14 cellular contexts compared by ENCODE assay signal in the genomic region with DNA sequence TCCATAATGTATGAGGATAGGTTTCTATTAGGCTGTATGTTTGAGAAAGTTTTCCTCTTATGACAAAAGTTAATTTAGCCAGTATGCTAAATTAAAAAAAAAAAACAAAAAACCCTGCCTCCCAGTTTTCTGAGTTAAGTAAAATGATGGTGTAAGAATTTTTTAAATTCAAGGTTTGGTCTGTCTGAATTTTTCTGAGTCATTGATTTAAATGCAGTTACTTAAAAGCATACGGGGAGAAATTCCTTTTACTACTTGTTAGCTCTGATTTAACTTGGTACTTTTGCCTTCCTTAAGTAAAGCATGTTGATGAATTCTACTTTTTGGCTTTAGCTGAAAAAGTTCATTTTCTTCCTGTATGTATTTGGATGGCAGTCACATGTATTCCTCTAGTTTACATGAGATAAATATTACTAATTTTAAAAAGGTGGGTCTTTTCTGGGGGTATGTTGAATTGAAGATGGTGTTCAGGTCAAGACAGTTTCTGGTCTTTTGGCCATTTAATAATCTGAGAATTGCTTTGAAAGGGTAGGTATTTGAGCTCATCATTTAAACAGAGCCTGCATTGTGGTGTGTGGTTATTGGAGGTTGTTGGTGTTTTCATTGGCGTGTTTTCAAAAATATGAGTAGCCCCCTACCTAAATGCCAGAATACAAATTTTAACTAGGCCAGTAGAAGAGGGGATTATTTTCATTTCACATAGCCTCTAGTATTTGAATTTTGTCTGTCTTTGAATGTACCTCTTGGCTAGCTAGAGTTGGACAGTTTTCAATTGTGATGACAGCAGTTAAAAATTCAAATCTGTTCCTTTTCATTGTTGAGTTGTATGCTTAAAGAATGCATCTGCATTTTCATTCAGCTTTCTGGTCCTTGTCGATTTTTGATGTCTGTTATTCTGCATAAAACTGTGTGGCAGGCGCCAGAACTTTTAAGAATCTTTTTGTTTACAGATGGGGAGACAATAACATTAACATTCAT.
A peak's percentile ranks its signal among the peaks of the same experiment; 100 is the strongest.
DNase-seq lines count a peak whose midpoint lies in the region; ATAC-seq, FAIRE-seq and TF ChIP-seq lines count a peak whose summit lies in the region.
"Had no signal": no experiment of that assay in that cellular context is flagged by ENCODE, and none has a peak within 500 bp of the region (broad histone marks: within the 10 kb centered on the region; RNA-seq: fewer than 3 reads in every experiment).

No MANE protein-coding gene starts in this region.

- peak; percentile 8 for FAIRE-seq in RCC 7860 (lab: Jason Lieb, UNC)

- H3K9me3 ChIP-seq in neutrophil = no peaks in the 10 kb centered on the region
- H3K9me3 ChIP-seq: lower lobe of right lung had no signal

- no peak for ATAC-seq in activated naive CD8-positive, alpha-beta T cell treated with anti-CD3 and anti-CD28 coated beads, Interleukin-2, amount 50 U/mL, for 24 hours
- ATAC-seq in HG03139 (IDR thresholded peaks at IDR 0.05; ENCODE audit: unreplicated experiment) = no peak
- ATAC-seq: activated CD8-positive, alpha-beta T cell treated with anti-CD3 and anti-CD28 coated beads, Interleukin-2, amount 10 ng/mL, durations not matched to agents 7 days and 5 days; lower lobe of right lung had no signal

- H3K27ac ChIP-seq in neutrophil = peak overlapping the region; percentile 23
- H3K27ac ChIP-seq: cardiac muscle cell, lower lobe of right lung had no signal

- H3K36me3 ChIP-seq in neutrophil (no peaks in the 10 kb centered on the region), H7 (replicated peaks; ENCODE audit: control insufficient read depth, insufficient read depth, low read length) (no peaks in the 10 kb centered on the region)
- H3K36me3 ChIP-seq: cardiac muscle cell, lower lobe of right lung had no signal

- no peaks in the 10 kb centered on the region for H3K27me3 ChIP-seq in neutrophil
- H3K27me3 ChIP-seq in H7 (ENCODE audit: control insufficient read depth, insufficient read depth, low read length) = no peaks in the 10 kb centered on the region
- H3K27me3 ChIP-seq: cardiac muscle cell had no signal

- no peak for TF ChIP-seq CTCF in neutrophil (IDR thresholded peaks at IDR 0.05)

- peaks cover 1% of the 10 kb centered on the region for H3K36me3 Mint-ChIP-seq in activated naive CD8-positive, alpha-beta T cell treated with anti-CD3 and anti-CD28 coated beads, Interleukin-2, amount 50 U/mL, for 24 hours (ENCODE audit: low read depth)

- peaks cover 55% of the 10 kb centered on the region for H3K4me1 Mint-ChIP-seq in activated naive CD8-positive, alpha-beta T cell treated with anti-CD3 and anti-CD28 coated beads, Interleukin-2, amount 50 U/mL, for 24 hours

- H3K4me1 ChIP-seq in neutrophil (ENCODE audit: control insufficient read depth in 1 of 2, insufficient read depth in 1 of 2, low read depth in 1 of 2, low read length in 1 of 2) = peaks cover 7 to 14% of the 10 kb centered on the region in 2 experiments

- peak; percentile 54 for DNase-seq in EH (ENCODE audit: low read depth)
- no peak for DNase-seq in RCC 7860 (ENCODE audit: low spot score)
- DNase-seq in dermis blood vessel endothelial cell = peak; percentile 10
- no peak for DNase-seq in activated naive CD8-positive, alpha-beta T cell treated with anti-CD3 and anti-CD28 coated beads, Interleukin-2, amount 50 U/mL, for 24 hours
- DNase-seq in activated CD4-positive, CD25-positive, alpha-beta regulatory T cell (lab: John Stamatoyannopoulos, UW) = no peak
- DNase-seq in H7 = no peak
- DNase-seq: activated CD8-positive, alpha-beta T cell treated with anti-CD3 and anti-CD28 coated beads, Interleukin-2, amount 10 ng/mL, durations not matched to agents 7 days and 5 days; activated gamma-delta T cell; lower lobe of right lung; nucleus accumbens; SIG-M5 had no signal

- H3K27ac Mint-ChIP-seq in activated naive CD8-positive, alpha-beta T cell treated with anti-CD3 and anti-CD28 coated beads, Interleukin-2, amount 50 U/mL, for 24 hours = no peak overlapping the region
- H3K27ac Mint-ChIP-seq: activated CD8-positive, alpha-beta T cell treated with anti-CD3 and anti-CD28 coated beads, Interleukin-2, amount 10 ng/mL, durations not matched to agents 7 days and 5 days had no signal

- H3K4me3 ChIP-seq in neutrophil (ENCODE audit: low read depth in 1 of 2, low read length in 1 of 2) (no peak overlapping the region), H7 (ENCODE audit: insufficient read depth, low read depth, low read length) (no peak overlapping the region)
- H3K4me3 ChIP-seq: cardiac muscle cell, lower lobe of right lung had no signal

- peaks cover 2% of the 10 kb centered on the region for H3K9me3 Mint-ChIP-seq in activated naive CD8-positive, alpha-beta T cell treated with anti-CD3 and anti-CD28 coated beads, Interleukin-2, amount 50 U/mL, for 24 hours

- no peak overlapping the region for H3K4me3 Mint-ChIP-seq in activated naive CD8-positive, alpha-beta T cell treated with anti-CD3 and anti-CD28 coated beads, Interleukin-2, amount 50 U/mL, for 24 hours
- H3K4me3 Mint-ChIP-seq: activated CD8-positive, alpha-beta T cell treated with anti-CD3 and anti-CD28 coated beads, Interleukin-2, amount 10 ng/mL, durations not matched to agents 7 days and 5 days had no signal

- no peaks in the 10 kb centered on the region for H3K27me3 Mint-ChIP-seq in activated naive CD8-positive, alpha-beta T cell treated with anti-CD3 and anti-CD28 coated beads, Interleukin-2, amount 50 U/mL, for 24 hours

Comparison
In these comparisons a context has a peak if more than half of its experiments do, and no peak if none do; other contexts are left out.
1. DNase-seq: peak in EH (single experiment) and dermis blood vessel endothelial cell (single experiment); none in RCC 7860 (single experiment), activated naive CD8-positive, alpha-beta T cell treated with anti-CD3 and anti-CD28 coated beads, Interleukin-2, amount 50 U/mL, for 24 hours (single experiment), activated CD4-positive, CD25-positive, alpha-beta regulatory T cell (0 of 4) and H7 (single experiment).